ENCODE assay signal across 27 cellular contexts in genomic region chr6:134593442-134593841, GRCh38.
A peak's percentile ranks its signal among the peaks of the same experiment; 100 is the strongest.
DNase-seq lines count a peak whose midpoint lies in the region; ATAC-seq, FAIRE-seq and TF ChIP-seq lines count a peak whose summit lies in the region.
"Had no signal": no experiment of that assay in that cellular context is flagged by ENCODE, and none has a peak within 500 bp of the region (broad histone marks: within the 10 kb centered on the region; RNA-seq: fewer than 3 reads in every experiment).

No MANE protein-coding gene starts in this region.

- CTCF ChIA-PET in mammary epithelial cell (lab: Charles Lee; ENCODE audit: low non-redundant PET): no interaction called here

- H3K27me3 ChIP-seq in mammary epithelial cell (ENCODE audit: insufficient read depth, low read length): no peaks in the 10 kb centered on the region
- H3K27me3 ChIP-seq: BLaER1 treated with 17β-estradiol and CSF1 and Interleukin-3, amounts not matched to agents 10 nM and 100 nM; spleen; transverse colon had no signal

- intact Hi-C loops in mammary epithelial cell (cut with micrococcal nuclease): no loop called here

- 44% methylated on average over 3 of the region's 3 CpGs for WGBS in mammary epithelial cell (ENCODE audit: low coverage, missing lambda C conversion rate)

- DNase-seq in NCI-H748 (lab: John Stamatoyannopoulos, UW; ENCODE audit: unreplicated experiment) (peak; percentile 35), NCI-H748 treated with DMSO at 0.1 percent for 48 hours (lab: John Stamatoyannopoulos, UW) (no peak), mammary epithelial cell (peak; percentile 67), myocyte (ENCODE audit: low read depth) (peak; percentile 35), H54 (ENCODE audit: insufficient read length, low spot score) (no peak), frontal cortex (ENCODE audit: low spot score in 2 of 2) (no peak), foreskin melanocyte (no peak)
- DNase-seq: activated B cell treated with CpG ODN at 0.5 μM for 24 hours; activated CD4-positive, alpha-beta memory T cell treated with anti-CD3 and anti-CD28 coated beads, Interleukin-2, amount 10 ng/mL, durations not matched to agents 7 days and 5 days; activated gamma-delta T cell treated with Interleukin-2 at 50 U/mL for 16 hours; activated T-cell treated with anti-CD3 and anti-CD28 coated beads for 4 hours; EL; foreskin fibroblast; GOT3; islet precursor cell; NCI-H1092 treated with DMSO at 0.1 percent for 48 hours; NCI-H526 treated with DMSO at 0.1 percent for 48 hours; retina; spleen; stimulated activated CD4-positive, alpha-beta T cell treated with anti-CD3 and anti-CD28 coated beads, Interleukin-4, amount 100 ng/mL, for 1 hour; stimulated activated naive CD8-positive, alpha-beta T cell treated with anti-CD3 and anti-CD28 coated beads, Interleukin-15, Interleukin-2, amounts not matched to agents 100 U/mL and 50 U/mL, for 24 hours; transverse colon had no signal

- H3K36me3 ChIP-seq in mammary epithelial cell (ENCODE audit: insufficient read depth, low read length): no peaks in the 10 kb centered on the region
- H3K36me3 ChIP-seq: BLaER1 treated with 17β-estradiol and CSF1 and Interleukin-3, amounts not matched to agents 10 nM and 100 nM; spleen; transverse colon had no signal

- FAIRE-seq in H54 (lab: Jason Lieb, UNC): no peak
- no peak for FAIRE-seq in frontal cortex (lab: Jason Lieb, UNC)
- FAIRE-seq: endothelial cell of umbilical vein, HepG2 had no signal

- dilution Hi-C loops in mammary epithelial cell (cut with HindIII; ENCODE audit: low sequenced_read_pairs): no loop called here

- peak overlapping the region; percentile 28 for H2AFZ ChIP-seq in mammary epithelial cell (ENCODE audit: low read depth, low read length)

- TF ChIP-seq POLR2A in H54 (IDR thresholded peaks at IDR 0.05; ENCODE audit: low read depth, low read length): no peak

- no peaks in the 10 kb centered on the region for H3K79me2 ChIP-seq in mammary epithelial cell (ENCODE audit: insufficient read depth, low read length)

- H3K9ac ChIP-seq in mammary epithelial cell (ENCODE audit: insufficient read depth, low read length): no peak overlapping the region
- H3K9ac ChIP-seq: BLaER1 treated with 17β-estradiol and CSF1 and Interleukin-3, amounts not matched to agents 10 nM and 100 nM had no signal

- H3K4me3 ChIP-seq in mammary epithelial cell (replicated peaks in 1 of 3; ENCODE audit: insufficient read depth in 1 of 3, low read depth in 2 of 3, low read length in 3 of 3): no peak overlapping the region
- H3K4me3 ChIP-seq: BLaER1 treated with 17β-estradiol and CSF1 and Interleukin-3, amounts not matched to agents 10 nM and 100 nM; spleen; transverse colon had no signal

- no peak for ATAC-seq in GM18519 (IDR thresholded peaks at IDR 0.05; ENCODE audit: low FRiP score, unreplicated experiment)
- ATAC-seq: HepG2; stimulated activated naive CD8-positive, alpha-beta T cell treated with anti-CD3 and anti-CD28 coated beads, Interleukin-15, Interleukin-2, amounts not matched to agents 100 U/mL and 50 U/mL, for 24 hours had no signal

- H3K4me2 ChIP-seq in mammary epithelial cell (ENCODE audit: insufficient read depth, low read depth, low read length): no peak overlapping the region

- H3K4me1 ChIP-seq in mammary epithelial cell (ENCODE audit: insufficient read depth, low read length): peaks cover 24% of the 10 kb centered on the region
- H3K4me1 ChIP-seq: spleen, transverse colon had no signal

- no peak for TF ChIP-seq CTCF in mammary epithelial cell (conservative IDR thresholded peaks at IDR 0.05 in 1 of 2, IDR thresholded peaks at IDR 0.05 in 1 of 2; ENCODE audit: extremely low read depth in 1 of 2, insufficient read depth in 1 of 2, low read depth in 1 of 2, low read length in 2 of 2)

- H4K20me1 ChIP-seq in mammary epithelial cell (ENCODE audit: insufficient read depth, low read length): no peaks in the 10 kb centered on the region
- H4K20me1 ChIP-seq: BLaER1 treated with 17β-estradiol and CSF1 and Interleukin-3, amounts not matched to agents 10 nM and 100 nM had no signal

- no peaks in the 10 kb centered on the region for H3K9me3 ChIP-seq in mammary epithelial cell (replicated peaks; ENCODE audit: insufficient read depth, low read length)
- H3K9me3 ChIP-seq: spleen, transverse colon had no signal

- H3K27ac ChIP-seq in mammary epithelial cell (ENCODE audit: insufficient read depth, low read depth, low read length): no peak overlapping the region
- H3K27ac ChIP-seq: BLaER1 treated with 17β-estradiol and CSF1 and Interleukin-3, amounts not matched to agents 10 nM and 100 nM; HL-60; spleen; transverse colon had no signal

- no TSS peak for BruUV-seq in mammary epithelial cell (replicated peaks; lab: Mats Ljungman, UMichigan)

- in situ Hi-C loops in mammary epithelial cell (cut with MboI; ENCODE audit: low sequenced_read_pairs in 2 of 2): no loop called here

Comparison
In these comparisons a context has a peak if more than half of its experiments do, and no peak if none do; other contexts are left out.
1. DNase-seq: peak in NCI-H748 (single experiment), mammary epithelial cell (single experiment) and myocyte (single experiment); none in NCI-H748 treated with DMSO at 0.1 percent for 48 hours (single experiment), H54 (single experiment), frontal cortex (0 of 2) and foreskin melanocyte (single experiment).